In the genomic region with DNA sequence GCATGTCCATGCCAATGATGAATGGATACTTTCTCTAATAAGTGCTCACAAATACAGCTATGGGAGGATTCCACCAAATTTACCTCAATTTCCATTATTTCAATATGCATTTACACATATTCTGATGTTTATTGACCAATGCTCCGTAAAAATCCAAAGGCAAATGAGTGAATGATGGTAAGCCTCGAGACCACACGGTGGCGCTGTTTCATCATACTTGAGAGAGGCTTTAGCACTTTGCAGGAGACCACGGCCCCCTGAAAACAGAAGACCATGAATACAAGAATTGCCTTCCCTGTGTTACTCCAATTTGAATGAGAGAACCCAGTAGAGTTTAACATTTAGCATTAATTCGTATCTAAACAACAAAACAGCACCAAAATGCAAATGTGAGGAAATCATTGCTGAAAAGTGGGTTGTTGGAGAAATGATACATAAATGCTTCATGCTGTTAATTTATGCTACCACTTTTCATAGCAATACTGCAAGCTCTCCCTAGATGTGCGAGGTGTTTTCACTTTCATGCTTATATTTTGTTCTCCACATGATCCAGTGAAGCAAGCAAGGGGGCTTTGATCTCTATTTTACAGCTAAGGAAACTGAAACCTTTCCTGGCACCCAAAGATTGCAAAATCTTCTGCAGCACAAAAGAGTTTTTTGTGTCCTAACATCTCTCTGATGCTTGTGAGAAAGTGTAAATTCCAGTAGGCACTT, we compare ENCODE assay signal across 8 cellular contexts. TPM values are rescaled to one million over a fixed set of nuclear protein-coding genes. Genes with fewer than 3 reads are reported as not detected.
DNase-seq lines count a peak whose midpoint lies in the region; ATAC-seq lines count a peak whose summit lies in the region.

No MANE protein-coding gene starts in this region.

- peak; percentile 47 for ATAC-seq in GM21515 (IDR thresholded peaks at IDR 0.05; ENCODE audit: unreplicated experiment)
- ATAC-seq in central memory CD8-positive, alpha-beta T cell (replicated peaks; ENCODE audit: extremely low read depth, poor library complexity, severe bottlenecking), result no peak
- ATAC-seq in left colon, result peak; percentile 71
- no peak for ATAC-seq in GM18520 (IDR thresholded peaks at IDR 0.05; ENCODE audit: unreplicated experiment)

- H3K36me3 ChIP-seq in BLaER1, result no peaks in the 10 kb centered on the region

- no peak overlapping the region for H3K27ac Mint-ChIP-seq in central memory CD8-positive, alpha-beta T cell (ENCODE audit: low read depth)

- no peaks in the 10 kb centered on the region for H3K27me3 Mint-ChIP-seq in central memory CD8-positive, alpha-beta T cell

- intact Hi-C loops in left colon (cut with DNase I, micrococcal nuclease), result loop anchor here in 1 of 2 donors (10.0 kb wide), 1 partner anchor 182 kb away; no protein-coding TSS in a partner anchor

- H3K9me3 Mint-ChIP-seq in central memory CD8-positive, alpha-beta T cell, result no peaks in the 10 kb centered on the region

- H3K4me1 ChIP-seq in BLaER1, result peaks cover 24% of the 10 kb centered on the region

- H3K4me3 Mint-ChIP-seq in central memory CD8-positive, alpha-beta T cell, result no peak overlapping the region

- DNase-seq in NCI-H2171 treated with DMSO at 0.1 percent for 48 hours (lab: John Stamatoyannopoulos, UW) (peak; percentile 70), left colon (peak; percentile 43 to 82)
- DNase-seq in activated CD4-positive, CD25-positive, alpha-beta regulatory T cell treated with anti-CD3 and anti-CD28 coated beads, Interleukin-2, amount 50 U/mL, for 16 hours (ENCODE audit: low read depth, low spot score), result peak; percentile 16
- DNase-seq in central memory CD8-positive, alpha-beta T cell (ENCODE audit: low spot score in 2 of 2), result peak; percentile 14 to 51
- DNase-seq in stimulated activated CD4-positive, alpha-beta T cell treated with anti-CD3 and anti-CD28 coated beads, Interleukin-2, amount 100 ng/mL, for 48 hours, result peak; percentile 49 to 50

- no peaks in the 10 kb centered on the region for H3K9me3 ChIP-seq in BLaER1

- peak overlapping the region; percentile 6; the same call in 1 of the 2 replicates for H3K9ac ChIP-seq in BLaER1

- no peak overlapping the region for H3K4me3 ChIP-seq in BLaER1

- H3K27me3 ChIP-seq in BLaER1, result no peaks in the 10 kb centered on the region

- peaks cover 24% of the 10 kb centered on the region for H3K4me1 Mint-ChIP-seq in central memory CD8-positive, alpha-beta T cell

- H3K36me3 Mint-ChIP-seq in central memory CD8-positive, alpha-beta T cell (ENCODE audit: insufficient read depth), result peaks cover 2% of the 10 kb centered on the region

- H4K20me1 ChIP-seq in BLaER1, result no peaks in the 10 kb centered on the region

- no peak overlapping the region for H3K27ac ChIP-seq in BLaER1

- peak overlapping the region; percentile 58 for H3K4me2 ChIP-seq in BLaER1

RNA-seq across cellular contexts. Expression of gene TRIL, which starts 35.4 kb away (rescaled TPM):
- 1 to 10 TPM in 1 of 2 donors, under 1 TPM in 1; 0.52 to 2.0 TPM for total RNA-seq in left colon

Comparison
In these comparisons a context has a peak if more than half of its experiments do, and no peak if none do; other contexts are left out.
1. ATAC-seq: peak in GM21515 (single experiment) and left colon (single experiment); none in central memory CD8-positive, alpha-beta T cell (single experiment) and GM18520 (single experiment).
2. DNase-seq: peak in every context shown above with its lines; median percentile 70 in NCI-H2171 treated with DMSO at 0.1 percent for 48 hours; 62 in left colon; 50 in stimulated activated CD4-positive, alpha-beta T cell treated with anti-CD3 and anti-CD28 coated beads, Interleukin-2, amount 100 ng/mL, for 48 hours; 32 in central memory CD8-positive, alpha-beta T cell; 16 in activated CD4-positive, CD25-positive, alpha-beta regulatory T cell treated with anti-CD3 and anti-CD28 coated beads, Interleukin-2, amount 50 U/mL, for 16 hours.